ENCODE assay signal across 1 cellular context in genomic region chr1:53693773-53694717, GRCh38.
TF ChIP-seq lines count a peak whose summit lies in the region.

No MANE protein-coding gene starts in this region.

TF ChIP-seq in HEK293, 187 proteins besides CTCF, POLR2A, EP300 and RAD21 (continued from another document):
- TF ChIP-seq ZNF202 (tag by site-specific recombination; IDR thresholded peaks at IDR 0.05; ENCODE audit: borderline replicate concordance), result no peak
TF ChIP-seq in HEK293: peak in this region for 5.
